In genomic region chr7:93053946-93054943, GRCh38 we compare ENCODE assay signal across 18 cellular contexts.
DNase-seq lines count a peak whose midpoint lies in the region; ATAC-seq and FAIRE-seq lines count a peak whose summit lies in the region.
"Had no signal": no experiment of that assay in that cellular context is flagged by ENCODE, and none has a peak within 500 bp of the region (broad histone marks: within the 10 kb centered on the region; RNA-seq: fewer than 3 reads in every experiment).

No MANE protein-coding gene starts in this region.

- no peak overlapping the region for H3K4me3 Mint-ChIP-seq in activated CD4-positive, alpha-beta T cell treated with anti-CD3 and anti-CD28 coated beads, Interleukin-2, amount 10 ng/mL, durations not matched to agents 24 days and 14 days
- peak overlapping the region; percentile 21 for H3K4me3 Mint-ChIP-seq in activated T-helper 17 cell treated with anti-CD3 and anti-CD28 coated beads, Interleukin-2, amount 50 U/mL, for 72 hours
- H3K4me3 Mint-ChIP-seq: brain, HFFc6 had no signal

- no peaks in the 10 kb centered on the region for H3K36me3 Mint-ChIP-seq in activated CD4-positive, alpha-beta T cell treated with anti-CD3 and anti-CD28 coated beads, Interleukin-2, amount 10 ng/mL, durations not matched to agents 24 days and 14 days (ENCODE audit: low read depth)
- H3K36me3 Mint-ChIP-seq in activated T-helper 17 cell treated with anti-CD3 and anti-CD28 coated beads, Interleukin-2, amount 50 U/mL, for 72 hours (ENCODE audit: low read depth) = no peaks in the 10 kb centered on the region
- H3K36me3 Mint-ChIP-seq: brain had no signal

- no peaks in the 10 kb centered on the region for H3K36me3 ChIP-seq in small intestine (ENCODE audit: control insufficient read depth in 2 of 2, insufficient read depth in 2 of 2, low read length in 2 of 2)

- H3K4me3 ChIP-seq in small intestine (ENCODE audit: low read depth in 1 of 2, low read length in 2 of 2) = no peak overlapping the region

- no peaks in the 10 kb centered on the region for H3K9me3 Mint-ChIP-seq in activated CD4-positive, alpha-beta T cell treated with anti-CD3 and anti-CD28 coated beads, Interleukin-2, amount 10 ng/mL, durations not matched to agents 24 days and 14 days
- no peaks in the 10 kb centered on the region for H3K9me3 Mint-ChIP-seq in activated T-helper 17 cell treated with anti-CD3 and anti-CD28 coated beads, Interleukin-2, amount 50 U/mL, for 72 hours
- H3K9me3 Mint-ChIP-seq: brain, HFFc6 had no signal

- WGBS in small intestine, 3 donors = 19 to 50% (median 34%) methylated on average over 8 of the region's 8 CpGs

- no peak for DNase-seq in activated CD4-positive, alpha-beta T cell treated with anti-CD3 and anti-CD28 coated beads, Interleukin-2, amount 10 ng/mL, durations not matched to agents 24 days and 14 days
- DNase-seq in activated CD4-positive, alpha-beta T cell treated with anti-CD3 and anti-CD28 coated beads for 48 hours = no peak
- DNase-seq in LoVo (ENCODE audit: low spot score) (peak; percentile 30), small intestine (peak; percentile 36), H4 (ENCODE audit: low spot score) (no peak), inferior parietal cortex (ENCODE audit: extremely low spot score) (no peak)
- DNase-seq: activated CD4-positive, CD25-positive, alpha-beta regulatory T cell; activated naive CD4-positive, alpha-beta T cell; glutamatergic neuron; HFFc6; NCI-H2029 treated with DMSO at 0.1 percent for 48 hours; retina; substantia nigra had no signal

- no peak overlapping the region for H3K27ac ChIP-seq in small intestine (ENCODE audit: low read depth in 1 of 2, low read length in 1 of 2)
- H3K27ac ChIP-seq: RWPE1 had no signal

- peaks cover 13% of the 10 kb centered on the region for H3K4me1 Mint-ChIP-seq in activated CD4-positive, alpha-beta T cell treated with anti-CD3 and anti-CD28 coated beads, Interleukin-2, amount 10 ng/mL, durations not matched to agents 24 days and 14 days
- peaks cover 8% of the 10 kb centered on the region for H3K4me1 Mint-ChIP-seq in activated T-helper 17 cell treated with anti-CD3 and anti-CD28 coated beads, Interleukin-2, amount 50 U/mL, for 72 hours

- H3K27ac Mint-ChIP-seq in activated CD4-positive, alpha-beta T cell treated with anti-CD3 and anti-CD28 coated beads, Interleukin-2, amount 10 ng/mL, durations not matched to agents 24 days and 14 days = peak overlapping the region; percentile 31
- H3K27ac Mint-ChIP-seq in activated T-helper 17 cell treated with anti-CD3 and anti-CD28 coated beads, Interleukin-2, amount 50 U/mL, for 72 hours = peak overlapping the region; percentile 59
- H3K27ac Mint-ChIP-seq: brain, HFFc6 had no signal

- H3K9me3 ChIP-seq in small intestine (ENCODE audit: control insufficient read depth, low read depth) = no peaks in the 10 kb centered on the region

- H3K27me3 ChIP-seq in small intestine (ENCODE audit: control insufficient read depth in 2 of 2, insufficient read depth in 2 of 2, low read length in 2 of 2) = no peaks in the 10 kb centered on the region

- intact Hi-C loops in activated CD4-positive, alpha-beta T cell treated with anti-CD3 and anti-CD28 coated beads, Interleukin-2, amount 10 ng/mL, durations not matched to agents 24 days and 14 days (cut with micrococcal nuclease) = loop anchor here (1.0 to 10.0 kb wide), 3 partner anchors 17 to 629 kb away; no protein-coding TSS in a partner anchor

- no peaks in the 10 kb centered on the region for H3K4me1 ChIP-seq in small intestine (ENCODE audit: control insufficient read depth in 2 of 2, insufficient read depth in 1 of 2, low read depth in 1 of 2, low read length in 1 of 2)

- ATAC-seq in activated T-helper 17 cell treated with anti-CD3 and anti-CD28 coated beads, Interleukin-2, amount 50 U/mL, for 72 hours (replicated peaks) = no peak
- no peak for ATAC-seq in GM18520 (IDR thresholded peaks at IDR 0.05; ENCODE audit: unreplicated experiment)

- no peak for FAIRE-seq in small intestine (lab: Jason Lieb, UNC)
- FAIRE-seq: islet of Langerhans had no signal

- H3K27me3 Mint-ChIP-seq in activated CD4-positive, alpha-beta T cell treated with anti-CD3 and anti-CD28 coated beads, Interleukin-2, amount 10 ng/mL, durations not matched to agents 24 days and 14 days = peaks cover 5% of the 10 kb centered on the region
- no peaks in the 10 kb centered on the region for H3K27me3 Mint-ChIP-seq in activated T-helper 17 cell treated with anti-CD3 and anti-CD28 coated beads, Interleukin-2, amount 50 U/mL, for 72 hours
- H3K27me3 Mint-ChIP-seq: brain had no signal

Comparison
In these comparisons a context has a peak if more than half of its experiments do, and no peak if none do; other contexts are left out.
1. DNase-seq: peak in LoVo (single experiment) and small intestine (single experiment); none in activated CD4-positive, alpha-beta T cell treated with anti-CD3 and anti-CD28 coated beads, Interleukin-2, amount 10 ng/mL, durations not matched to agents 24 days and 14 days (single experiment), activated CD4-positive, alpha-beta T cell treated with anti-CD3 and anti-CD28 coated beads for 48 hours (single experiment), H4 (single experiment) and inferior parietal cortex (single experiment).